ENCODE assay signal across 18 cellular contexts in the genomic region with DNA sequence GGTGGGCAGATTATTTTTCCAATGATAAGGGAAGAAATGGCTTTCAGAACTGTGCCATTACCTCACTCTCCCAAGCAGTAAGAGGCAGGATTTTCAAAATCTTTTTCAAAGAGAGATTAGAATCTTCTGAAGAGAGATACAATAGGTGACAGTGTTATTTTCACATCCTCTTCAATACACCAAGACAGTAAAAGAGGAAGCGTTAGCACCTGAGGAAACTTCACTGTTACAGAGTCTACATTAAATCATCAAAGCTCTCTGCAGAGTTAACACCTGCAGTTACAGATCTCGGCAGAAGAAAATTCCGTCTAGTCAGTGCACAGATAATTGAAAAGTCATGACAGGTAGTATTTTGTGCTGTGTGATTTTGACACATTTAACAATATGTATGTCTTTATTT.
A peak's percentile ranks its signal among the peaks of the same experiment; 100 is the strongest.
DNase-seq lines count a peak whose midpoint lies in the region; ATAC-seq lines count a peak whose summit lies in the region.
"Had no signal": no experiment of that assay in that cellular context is flagged by ENCODE, and none has a peak within 500 bp of the region (broad histone marks: within the 10 kb centered on the region; RNA-seq: fewer than 3 reads in every experiment).

No MANE protein-coding gene starts in this region.

- no peak overlapping the region for H3K27ac Mint-ChIP-seq in stimulated activated naive B cell treated with anti-CD40 and anti-IgM and Interleukin-4, amounts not matched to agents 10 μg/mL and 1 μg/mL and 100 μg/mL, for 72 hours
- H3K27ac Mint-ChIP-seq: activated CD4-positive, alpha-beta T cell treated with anti-CD3 and anti-CD28 coated beads, Interleukin-2, amount 10 ng/mL, durations not matched to agents 24 days and 14 days; CD4-positive, alpha-beta T cell had no signal

- DNase-seq in NCI-H1417 (lab: John Stamatoyannopoulos, UW) (peak in 2 of 3 experiments; percentile 5 to 64), NCI-H1417 treated with DMSO at 0.1 percent for 48 hours (lab: John Stamatoyannopoulos, UW) (no peak), left colon (no peak), glomerular visceral epithelial cell (ENCODE audit: extremely low spot score) (no peak)
- DNase-seq in stimulated activated naive B cell treated with anti-CD40 and anti-IgM and Interleukin-4, amounts not matched to agents 10 μg/mL and 1 μg/mL and 100 μg/mL, for 72 hours: no peak
- DNase-seq: 8988T; activated CD4-positive, alpha-beta T cell treated with anti-CD3 and anti-CD28 coated beads, Interleukin-2, amount 10 ng/mL, durations not matched to agents 24 days and 14 days; activated T-cell treated with anti-CD3 and anti-CD28 coated beads, Interleukin-2, amount 50 U/mL, for 48 hours; amniotic stem cell; CD4-positive, alpha-beta T cell; head of caudate nucleus; kidney; NCI-H1048; NCI-H446; tibial artery had no signal

- H3K4me3 Mint-ChIP-seq in stimulated activated naive B cell treated with anti-CD40 and anti-IgM and Interleukin-4, amounts not matched to agents 10 μg/mL and 1 μg/mL and 100 μg/mL, for 72 hours: no peak overlapping the region
- H3K4me3 Mint-ChIP-seq: activated CD4-positive, alpha-beta T cell treated with anti-CD3 and anti-CD28 coated beads, Interleukin-2, amount 10 ng/mL, durations not matched to agents 24 days and 14 days; CD4-positive, alpha-beta T cell had no signal

- H3K9me3 Mint-ChIP-seq in stimulated activated naive B cell treated with anti-CD40 and anti-IgM and Interleukin-4, amounts not matched to agents 10 μg/mL and 1 μg/mL and 100 μg/mL, for 72 hours: no peaks in the 10 kb centered on the region
- H3K9me3 Mint-ChIP-seq: activated CD4-positive, alpha-beta T cell treated with anti-CD3 and anti-CD28 coated beads, Interleukin-2, amount 10 ng/mL, durations not matched to agents 24 days and 14 days; CD4-positive, alpha-beta T cell had no signal

- H3K4me1 Mint-ChIP-seq in stimulated activated naive B cell treated with anti-CD40 and anti-IgM and Interleukin-4, amounts not matched to agents 10 μg/mL and 1 μg/mL and 100 μg/mL, for 72 hours: peaks cover 13% of the 10 kb centered on the region in 2 donors
- H3K4me1 Mint-ChIP-seq: activated CD4-positive, alpha-beta T cell treated with anti-CD3 and anti-CD28 coated beads, Interleukin-2, amount 10 ng/mL, durations not matched to agents 24 days and 14 days had no signal

- intact Hi-C loops in left colon (cut with DNase I, micrococcal nuclease): no loop called here

- H3K36me3 Mint-ChIP-seq in stimulated activated naive B cell treated with anti-CD40 and anti-IgM and Interleukin-4, amounts not matched to agents 10 μg/mL and 1 μg/mL and 100 μg/mL, for 72 hours: peaks cover 8 to 13% of the 10 kb centered on the region in 2 donors

- H3K27me3 Mint-ChIP-seq in stimulated activated naive B cell treated with anti-CD40 and anti-IgM and Interleukin-4, amounts not matched to agents 10 μg/mL and 1 μg/mL and 100 μg/mL, for 72 hours: no peaks in the 10 kb centered on the region
- H3K27me3 Mint-ChIP-seq: activated CD4-positive, alpha-beta T cell treated with anti-CD3 and anti-CD28 coated beads, Interleukin-2, amount 10 ng/mL, durations not matched to agents 24 days and 14 days; CD4-positive, alpha-beta T cell had no signal

- peak; percentile 59 for ATAC-seq in GM21825 (IDR thresholded peaks at IDR 0.05; ENCODE audit: unreplicated experiment)
- ATAC-seq in HG03280 (IDR thresholded peaks at IDR 0.05; ENCODE audit: unreplicated experiment): peak; percentile 75
- peak; percentile 91 to 96 for ATAC-seq in stimulated activated naive B cell treated with anti-CD40 and anti-IgM and Interleukin-4, amounts not matched to agents 10 μg/mL and 1 μg/mL and 100 μg/mL, for 72 hours (replicated peaks)
- ATAC-seq in left colon: no peak
- ATAC-seq in HG02840 (IDR thresholded peaks at IDR 0.05; ENCODE audit: low FRiP score, unreplicated experiment): no peak

Comparison
In these comparisons a context has a peak if more than half of its experiments do, and no peak if none do; other contexts are left out.
1. DNase-seq: peak in NCI-H1417 (2 of 3); none in NCI-H1417 treated with DMSO at 0.1 percent for 48 hours (single experiment), stimulated activated naive B cell treated with anti-CD40 and anti-IgM and Interleukin-4, amounts not matched to agents 10 μg/mL and 1 μg/mL and 100 μg/mL, for 72 hours (single experiment), left colon (0 of 2) and glomerular visceral epithelial cell (single experiment).
2. ATAC-seq: peak in GM21825 (single experiment), HG03280 (single experiment) and stimulated activated naive B cell treated with anti-CD40 and anti-IgM and Interleukin-4, amounts not matched to agents 10 μg/mL and 1 μg/mL and 100 μg/mL, for 72 hours (2 of 2); none in left colon (single experiment) and HG02840 (single experiment).